1 cellular context compared by ENCODE assay signal in the genomic region with DNA sequence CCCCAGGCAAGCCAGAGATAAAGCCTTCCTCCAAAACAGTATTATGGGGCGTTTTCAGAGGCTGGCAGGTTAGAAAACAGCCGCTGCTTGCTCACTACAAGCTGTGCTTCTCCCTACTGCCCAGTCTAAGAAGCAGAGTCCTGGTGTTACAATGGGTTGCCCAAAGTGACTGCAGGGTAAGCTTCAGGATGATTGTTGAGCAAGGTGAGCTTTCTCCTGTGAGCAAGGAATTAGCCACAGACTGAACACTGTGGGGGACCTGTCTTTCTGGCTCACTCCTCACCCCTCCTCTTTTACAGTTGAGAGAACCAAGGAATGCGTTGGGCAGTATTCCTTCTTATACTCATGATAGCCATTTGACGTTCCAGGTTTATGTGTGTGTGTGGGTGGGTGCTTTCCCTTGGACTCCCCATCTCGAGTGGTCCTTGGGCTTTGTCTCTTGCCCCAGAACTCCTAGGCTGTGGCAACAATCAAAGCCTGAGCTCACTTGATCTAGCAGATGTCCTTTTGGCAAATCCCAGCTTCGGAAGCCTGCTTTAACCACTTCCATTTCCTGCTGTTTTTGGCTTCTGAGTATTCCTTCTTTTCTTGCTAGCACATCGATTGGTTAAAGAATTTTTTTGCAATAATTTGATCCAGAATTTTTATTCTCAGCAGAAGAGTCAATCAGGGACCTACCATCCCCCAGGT.
TF ChIP-seq lines count a peak whose summit lies in the region.

No MANE protein-coding gene starts in this region.

TF ChIP-seq in HepG2, 621 proteins besides CTCF, POLR2A, EP300 and RAD21 (continued from another document):
- TF ChIP-seq, protein P1, sequence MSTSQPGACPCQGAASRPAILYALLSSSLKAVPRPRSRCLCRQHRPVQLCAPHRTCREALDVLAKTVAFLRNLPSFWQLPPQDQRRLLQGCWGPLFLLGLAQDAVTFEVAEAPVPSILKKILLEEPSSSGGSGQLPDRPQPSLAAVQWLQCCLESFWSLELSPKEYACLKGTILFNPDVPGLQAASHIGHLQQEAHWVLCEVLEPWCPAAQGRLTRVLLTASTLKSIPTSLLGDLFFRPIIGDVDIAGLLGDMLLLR (CRISPR knock-in tag; IDR thresholded peaks at IDR 0.05), result no peak
- TF ChIP-seq ATAD3A (CRISPR knock-in tag; IDR thresholded peaks at IDR 0.05) (no peak), ETS1 (CRISPR knock-in tag; IDR thresholded peaks at IDR 0.05) (no peak), ZNF790 (CRISPR knock-in tag; IDR thresholded peaks at IDR 0.05; ENCODE audit: borderline replicate concordance) (no peak), TOE1 (CRISPR knock-in tag; IDR thresholded peaks at IDR 0.05) (no peak), ZNF143 (CRISPR knock-in tag; IDR thresholded peaks at IDR 0.05) (no peak), TOPORS (CRISPR knock-in tag; IDR thresholded peaks at IDR 0.05) (no peak), PTBP1 (IDR thresholded peaks at IDR 0.05; ENCODE audit: low read depth, low read length, poor library complexity, severe bottlenecking) (no peak), ARNTL (CRISPR knock-in tag; IDR thresholded peaks at IDR 0.05) (no peak), RBM22 (optimal IDR thresholded peaks at IDR 0.05; ENCODE audit: low read length) (peak; percentile 89), HNRNPL (IDR thresholded peaks at IDR 0.05; ENCODE audit: low read depth, low read length) (no peak), GRHL1 (CRISPR knock-in tag; conservative IDR thresholded peaks at IDR 0.05) (no peak), ZNF788 (CRISPR knock-in tag; IDR thresholded peaks at IDR 0.05; ENCODE audit: borderline replicate concordance) (no peak), ZSCAN9 (CRISPR knock-in tag; IDR thresholded peaks at IDR 0.05; ENCODE audit: borderline replicate concordance) (no peak), HIVEP1 (CRISPR knock-in tag; IDR thresholded peaks at IDR 0.05) (no peak), POLR2AphosphoS2 (IDR thresholded peaks at IDR 0.05; ENCODE audit: low read depth, low read length) (peak; percentile 43; the same call in 1 of the 2 replicates)
